Comparison of ENCODE assay signal across 8 cellular contexts in the genomic region with DNA sequence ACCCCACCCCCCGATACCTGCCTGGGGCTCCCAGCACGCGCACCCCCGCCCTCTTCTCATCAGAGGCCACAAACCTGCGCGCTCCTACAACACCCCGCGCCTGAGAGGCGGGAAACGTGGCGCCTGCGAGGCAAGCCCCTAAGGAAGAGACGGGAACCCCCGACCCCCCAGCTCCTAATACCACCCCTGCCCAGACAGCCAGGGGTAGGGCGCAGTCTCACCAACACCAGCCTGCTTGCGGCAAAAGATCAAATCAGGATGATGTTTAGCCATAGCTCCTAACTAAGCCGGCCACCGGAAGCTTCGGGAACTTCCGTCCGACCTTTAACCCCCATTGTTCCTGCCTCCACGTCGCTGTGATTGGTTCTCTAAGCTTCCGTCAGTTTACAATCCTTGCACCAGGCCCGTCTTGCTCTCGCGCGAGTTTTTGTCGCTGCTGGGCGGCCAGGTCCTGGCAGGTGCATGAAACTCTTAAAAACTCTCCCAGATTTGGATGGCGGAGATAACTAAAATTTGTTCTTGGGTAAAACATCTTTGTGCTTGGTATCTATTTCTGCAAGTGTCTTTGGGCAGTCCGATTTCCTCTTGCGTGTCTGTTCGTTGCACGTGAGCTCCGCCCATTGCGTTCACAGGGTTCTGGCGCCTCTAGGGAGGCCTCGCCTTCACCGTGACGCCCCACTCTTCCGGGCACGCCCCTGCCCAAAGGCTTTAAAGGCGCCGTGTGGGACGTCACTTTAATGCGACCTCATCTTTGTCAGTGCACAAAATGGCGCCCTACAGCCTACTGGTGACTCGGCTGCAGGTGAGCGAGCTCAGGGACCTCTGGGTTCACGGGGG. TPM values are rescaled to one million over a fixed set of nuclear protein-coding genes. Genes with fewer than 3 reads are reported as not detected.
DNase-seq lines count a peak whose midpoint lies in the region; ATAC-seq and TF ChIP-seq lines count a peak whose summit lies in the region.

Gene ACO2 (plus strand): TSS at position 737 of the 837 bp plus-strand sequence. CDS start 30 bp downstream, at position 767.
Gene PHF5A (minus strand): TSS at position 312 of the 837 bp plus-strand sequence. CDS start 39 bp downstream, at position 273.

- H3K27ac ChIP-seq in SU-DHL-6 (ENCODE audit: low read depth, low read length) (peak within 1 kb of the TSS; percentile 83), thymus (ENCODE audit: low read depth) (peak within 1 kb of the TSS; percentile 95)

- H3K36me3 ChIP-seq in SU-DHL-6 (ENCODE audit: low read length) (peaks cover 18% of the 10 kb centered on the region; the same call in 1 of the 2 replicates), thymus (ENCODE audit: control insufficient read depth, insufficient read depth) (peaks cover 29% of the 10 kb centered on the region)

- H3K79me2 ChIP-seq in SU-DHL-6 (ENCODE audit: insufficient read depth, low read length): peaks cover 81% of the 10 kb centered on the region

- H3K4me3 ChIP-seq in SU-DHL-6 (ENCODE audit: insufficient read depth, low read length, poor library complexity, severe bottlenecking) (peak within 1 kb of the TSS; percentile 95), thymus (ENCODE audit: low read length) (peak within 1 kb of the TSS; percentile 74)

- peaks cover 22% of the 10 kb centered on the region for H3K36me3 Mint-ChIP-seq in activated naive CD8-positive, alpha-beta T cell treated with anti-CD3 and anti-CD28 coated beads, Interleukin-2, amount 10 ng/mL, durations not matched to agents 7 days and 5 days
- H3K36me3 Mint-ChIP-seq in osteocyte (ENCODE audit: unreplicated experiment): peaks cover 20% of the 10 kb centered on the region

- ATAC-seq in HG02678 (IDR thresholded peaks at IDR 0.05; ENCODE audit: unreplicated experiment): peak; percentile 85
- ATAC-seq in activated naive CD8-positive, alpha-beta T cell treated with anti-CD3 and anti-CD28 coated beads, Interleukin-2, amount 10 ng/mL, durations not matched to agents 7 days and 5 days (ENCODE audit: low read depth): peak; percentile 91

- POLR2A ChIA-PET in activated naive CD8-positive, alpha-beta T cell treated with anti-CD3 and anti-CD28 coated beads, Interleukin-2, amount 10 ng/mL, durations not matched to agents 7 days and 5 days (lab: Charles Lee): interaction anchor here (0.6 to 3.7 kb wide), 20 partner anchors 11 to 517 kb away, joined by 3 to 142 read pairs (median 6); partner anchors contain the start of genes CENPM, DESI1, PMM1 and RANGAP1

- no peaks in the 10 kb centered on the region for H3K9me2 ChIP-seq in SU-DHL-6 (replicated peaks; ENCODE audit: insufficient read depth, low read length)

- H3K9me3 ChIP-seq in SU-DHL-6 (ENCODE audit: insufficient read depth, low read length): no peaks in the 10 kb centered on the region
- H3K9me3 ChIP-seq in thymus (ENCODE audit: control insufficient read depth): no peaks in the 10 kb centered on the region

- H3K27me3 ChIP-seq in SU-DHL-6 (ENCODE audit: low read length) (no peaks in the 10 kb centered on the region), thymus (ENCODE audit: control insufficient read depth, insufficient read depth) (no peaks in the 10 kb centered on the region)

- intact Hi-C loops in head of caudate nucleus (cut with DNase I): loop anchor here (2.0 kb wide), 1 partner anchor 20 kb away; no protein-coding TSS in a partner anchor

- H3K9me3 Mint-ChIP-seq in activated naive CD8-positive, alpha-beta T cell treated with anti-CD3 and anti-CD28 coated beads, Interleukin-2, amount 10 ng/mL, durations not matched to agents 7 days and 5 days: no peaks in the 10 kb centered on the region
- H3K9me3 Mint-ChIP-seq in osteocyte (ENCODE audit: unreplicated experiment): no peaks in the 10 kb centered on the region

- H3K27ac Mint-ChIP-seq in activated naive CD8-positive, alpha-beta T cell treated with anti-CD3 and anti-CD28 coated beads, Interleukin-2, amount 10 ng/mL, durations not matched to agents 7 days and 5 days: peak within 1 kb of the TSS; percentile 100
- peak within 1 kb of the TSS; percentile 98 for H3K27ac Mint-ChIP-seq in osteocyte (ENCODE audit: unreplicated experiment)

- H3F3A ChIP-seq in SU-DHL-6 (ENCODE audit: insufficient read depth): no peaks in the 10 kb centered on the region

- peak within 1 kb of the TSS; percentile 94 for H3K4me3 Mint-ChIP-seq in activated naive CD8-positive, alpha-beta T cell treated with anti-CD3 and anti-CD28 coated beads, Interleukin-2, amount 10 ng/mL, durations not matched to agents 7 days and 5 days
- peak within 1 kb of the TSS; percentile 91 for H3K4me3 Mint-ChIP-seq in osteocyte (ENCODE audit: unreplicated experiment)

- no peaks in the 10 kb centered on the region for H4K20me1 ChIP-seq in SU-DHL-6 (ENCODE audit: low read depth, low read length)

- peaks cover 15% of the 10 kb centered on the region for H3K4me1 ChIP-seq in thymus (ENCODE audit: control insufficient read depth, insufficient read depth, low read length)

- under 1% methylated on average over 51 of the region's 51 CpGs for WGBS in thymus

- TF ChIP-seq CTCF in SU-DHL-6 (IDR thresholded peaks at IDR 0.05; ENCODE audit: insufficient read depth, low read length, poor library complexity, severe bottlenecking) (no peak), osteocyte (IDR thresholded peaks at IDR 0.05) (no peak)

- H3K4me2 ChIP-seq in SU-DHL-6 (ENCODE audit: low read depth, low read length, poor library complexity, severe bottlenecking): peak within 1 kb of the TSS; percentile 84

- peak; percentile 54 for TF ChIP-seq POLR2A in GM10847 (IDR thresholded peaks at IDR 0.05; ENCODE audit: extremely low read depth, insufficient read length)

- peak within 1 kb of the TSS; percentile 79 for H2AFZ ChIP-seq in SU-DHL-6 (ENCODE audit: low read depth, low read length, severe bottlenecking)

- no peaks in the 10 kb centered on the region for H3K27me3 Mint-ChIP-seq in activated naive CD8-positive, alpha-beta T cell treated with anti-CD3 and anti-CD28 coated beads, Interleukin-2, amount 10 ng/mL, durations not matched to agents 7 days and 5 days
- H3K27me3 Mint-ChIP-seq in osteocyte (ENCODE audit: unreplicated experiment): no peaks in the 10 kb centered on the region

- peak within 1 kb of the TSS; percentile 77 for H3K9ac ChIP-seq in SU-DHL-6 (ENCODE audit: low read length)

- H3K4me1 Mint-ChIP-seq in activated naive CD8-positive, alpha-beta T cell treated with anti-CD3 and anti-CD28 coated beads, Interleukin-2, amount 10 ng/mL, durations not matched to agents 7 days and 5 days: peaks cover 39% of the 10 kb centered on the region
- H3K4me1 Mint-ChIP-seq in osteocyte (ENCODE audit: unreplicated experiment): peaks cover 26% of the 10 kb centered on the region

- DNase-seq in NCI-H128 (lab: John Stamatoyannopoulos, UW; ENCODE audit: unreplicated experiment) (peak; percentile 90), head of caudate nucleus (peak; percentile 95 to 99 (median 98)), osteocyte (ENCODE audit: extremely low spot score, unreplicated experiment) (peak; percentile 98)
- peak; percentile 97 for DNase-seq in activated naive CD8-positive, alpha-beta T cell treated with anti-CD3 and anti-CD28 coated beads, Interleukin-2, amount 10 ng/mL, durations not matched to agents 7 days and 5 days

RNA-seq across cellular contexts. Expression of gene ACO2, which starts in this region (rescaled TPM):
- total RNA-seq in activated naive CD8-positive, alpha-beta T cell treated with anti-CD3 and anti-CD28 coated beads, Interleukin-2, amount 10 ng/mL, durations not matched to agents 7 days and 5 days: 10 to 100 TPM; 73.7 to 76.2 TPM
- 71.8 and 77.3 TPM in 2 replicates for total RNA-seq in osteocyte
- polyA plus RNA-seq in thymus: 29.7 TPM

RNA-seq across cellular contexts. Expression of gene PHF5A, which starts in this region (rescaled TPM):
- total RNA-seq in activated naive CD8-positive, alpha-beta T cell treated with anti-CD3 and anti-CD28 coated beads, Interleukin-2, amount 10 ng/mL, durations not matched to agents 7 days and 5 days: 10 to 100 TPM; 47.0 to 51.0 TPM
- 29.0 and 30.9 TPM in 2 replicates for total RNA-seq in osteocyte
- polyA plus RNA-seq in thymus: 65.7 TPM

Comparison
In these comparisons a context has a peak if more than half of its experiments do, and no peak if none do; other contexts are left out.
1. Peak in every context shown above with its lines: DNase-seq, ATAC-seq, H3K4me3 ChIP-seq and H3K27ac ChIP-seq.